1 cellular context compared by ENCODE assay signal in genomic region chr12:42180990-42181611, GRCh38.
TF ChIP-seq lines count a peak whose summit lies in the region.

No MANE protein-coding gene starts in this region.

TF ChIP-seq in HepG2, 621 proteins besides CTCF, POLR2A, EP300 and RAD21 (continued from another document):
- TF ChIP-seq, protein P1, sequence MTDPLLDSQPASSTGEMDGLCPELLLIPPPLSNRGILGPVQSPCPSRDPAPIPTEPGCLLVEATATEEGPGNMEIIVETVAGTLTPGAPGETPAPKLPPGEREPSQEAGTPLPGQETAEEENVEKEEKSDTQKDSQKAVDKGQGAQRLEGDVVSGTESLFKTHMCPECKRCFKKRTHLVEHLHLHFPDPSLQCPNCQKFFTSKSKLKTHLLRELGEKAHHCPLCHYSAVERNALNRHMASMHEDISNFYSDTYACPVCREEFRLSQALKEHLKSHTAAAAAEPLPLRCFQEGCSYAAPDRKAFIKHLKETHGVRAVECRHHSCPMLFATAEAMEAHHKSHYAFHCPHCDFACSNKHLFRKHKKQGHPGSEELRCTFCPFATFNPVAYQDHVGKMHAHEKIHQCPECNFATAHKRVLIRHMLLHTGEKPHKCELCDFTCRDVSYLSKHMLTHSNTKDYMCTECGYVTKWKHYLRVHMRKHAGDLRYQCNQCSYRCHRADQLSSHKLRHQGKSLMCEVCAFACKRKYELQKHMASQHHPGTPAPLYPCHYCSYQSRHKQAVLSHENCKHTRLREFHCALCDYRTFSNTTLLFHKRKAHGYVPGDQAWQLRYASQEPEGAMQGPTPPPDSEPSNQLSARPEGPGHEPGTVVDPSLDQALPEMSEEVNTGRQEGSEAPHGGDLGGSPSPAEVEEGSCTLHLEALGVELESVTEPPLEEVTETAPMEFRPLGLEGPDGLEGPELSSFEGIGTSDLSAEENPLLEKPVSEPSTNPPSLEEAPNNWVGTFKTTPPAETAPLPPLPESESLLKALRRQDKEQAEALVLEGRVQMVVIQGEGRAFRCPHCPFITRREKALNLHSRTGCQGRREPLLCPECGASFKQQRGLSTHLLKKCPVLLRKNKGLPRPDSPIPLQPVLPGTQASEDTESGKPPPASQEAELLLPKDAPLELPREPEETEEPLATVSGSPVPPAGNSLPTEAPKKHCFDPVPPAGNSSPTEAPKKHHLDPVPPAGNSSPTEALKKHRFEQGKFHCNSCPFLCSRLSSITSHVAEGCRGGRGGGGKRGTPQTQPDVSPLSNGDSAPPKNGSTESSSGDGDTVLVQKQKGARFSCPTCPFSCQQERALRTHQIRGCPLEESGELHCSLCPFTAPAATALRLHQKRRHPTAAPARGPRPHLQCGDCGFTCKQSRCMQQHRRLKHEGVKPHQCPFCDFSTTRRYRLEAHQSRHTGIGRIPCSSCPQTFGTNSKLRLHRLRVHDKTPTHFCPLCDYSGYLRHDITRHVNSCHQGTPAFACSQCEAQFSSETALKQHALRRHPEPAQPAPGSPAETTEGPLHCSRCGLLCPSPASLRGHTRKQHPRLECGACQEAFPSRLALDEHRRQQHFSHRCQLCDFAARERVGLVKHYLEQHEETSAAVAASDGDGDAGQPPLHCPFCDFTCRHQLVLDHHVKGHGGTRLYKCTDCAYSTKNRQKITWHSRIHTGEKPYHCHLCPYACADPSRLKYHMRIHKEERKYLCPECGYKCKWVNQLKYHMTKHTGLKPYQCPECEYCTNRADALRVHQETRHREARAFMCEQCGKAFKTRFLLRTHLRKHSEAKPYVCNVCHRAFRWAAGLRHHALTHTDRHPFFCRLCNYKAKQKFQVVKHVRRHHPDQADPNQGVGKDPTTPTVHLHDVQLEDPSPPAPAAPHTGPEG (CRISPR knock-in tag; IDR thresholded peaks at IDR 0.05), result no peak
- TF ChIP-seq SRSF4 (IDR thresholded peaks at IDR 0.05; ENCODE audit: low read depth, low read length, poor library complexity, severe bottlenecking) (no peak), CEBPB (IDR thresholded peaks at IDR 0.05; ENCODE audit: borderline replicate concordance, low read depth, low read length) (peak; percentile 93)
